ENCODE assay signal across 8 cellular contexts in genomic region chr5:77379558-77380061, GRCh38.
DNase-seq lines count a peak whose midpoint lies in the region; ATAC-seq and TF ChIP-seq lines count a peak whose summit lies in the region.

No MANE protein-coding gene starts in this region.

- H3K27ac ChIP-seq in heart left ventricle = no peak overlapping the region

- no peaks in the 10 kb centered on the region for H3K4me1 ChIP-seq in heart left ventricle

- no peaks in the 10 kb centered on the region for H3K27me3 ChIP-seq in MG63
- no peaks in the 10 kb centered on the region for H3K27me3 ChIP-seq in heart left ventricle

- ATAC-seq in GM18517 (IDR thresholded peaks at IDR 0.05; ENCODE audit: unreplicated experiment) = peak; percentile 84
- peak; percentile 75 for ATAC-seq in HG02840 (IDR thresholded peaks at IDR 0.05; ENCODE audit: low FRiP score, unreplicated experiment)
- ATAC-seq in HG02588 (IDR thresholded peaks at IDR 0.05; ENCODE audit: unreplicated experiment) = no peak
- ATAC-seq in heart left ventricle = no peak

- H3K9me3 ChIP-seq in MG63 (no peaks in the 10 kb centered on the region), heart left ventricle (no peaks in the 10 kb centered on the region)

- WGBS in heart left ventricle, 4 donors = 67 to 75% (median 71%) methylated on average over 6 of the region's 6 CpGs

- intact Hi-C loops in heart left ventricle (cut with DNase I) = no loop called here

- no peaks in the 10 kb centered on the region for H3K36me3 ChIP-seq in MG63
- no peaks in the 10 kb centered on the region for H3K36me3 ChIP-seq in heart left ventricle

- H3K4me3 ChIP-seq in MG63 (no peak overlapping the region), heart left ventricle (no peak overlapping the region)

- TF ChIP-seq POLR2A in heart left ventricle (IDR thresholded peaks at IDR 0.05) = no peak

- TF ChIP-seq CTCF in heart left ventricle (IDR thresholded peaks at IDR 0.05) = no peak

- peak; percentile 14 to 29 for DNase-seq in activated CD4-positive, alpha-beta T cell treated with anti-CD3 and anti-CD28 coated beads for 4 hours
- peak; percentile 15 to 19 for DNase-seq in stimulated activated CD4-positive, alpha-beta T cell treated with anti-CD3 and anti-CD28 coated beads, Interleukin-1b, Interleukin-23, amount 100 ng/mL, for 4 hours (ENCODE audit: low read depth in 2 of 2)
- DNase-seq in GOT3 (lab: John Stamatoyannopoulos, UW) = no peak
- no peak for DNase-seq in MG63
- no peak for DNase-seq in heart left ventricle

Comparison
In these comparisons a context has a peak if more than half of its experiments do, and no peak if none do; other contexts are left out.
1. ATAC-seq: peak in GM18517 (single experiment) and HG02840 (single experiment); none in HG02588 (single experiment) and heart left ventricle (0 of 4).
2. DNase-seq: peak in activated CD4-positive, alpha-beta T cell treated with anti-CD3 and anti-CD28 coated beads for 4 hours (2 of 2) and stimulated activated CD4-positive, alpha-beta T cell treated with anti-CD3 and anti-CD28 coated beads, Interleukin-1b, Interleukin-23, amount 100 ng/mL, for 4 hours (2 of 2); none in GOT3 (single experiment), MG63 (single experiment) and heart left ventricle (0 of 5).